In the genomic region with DNA sequence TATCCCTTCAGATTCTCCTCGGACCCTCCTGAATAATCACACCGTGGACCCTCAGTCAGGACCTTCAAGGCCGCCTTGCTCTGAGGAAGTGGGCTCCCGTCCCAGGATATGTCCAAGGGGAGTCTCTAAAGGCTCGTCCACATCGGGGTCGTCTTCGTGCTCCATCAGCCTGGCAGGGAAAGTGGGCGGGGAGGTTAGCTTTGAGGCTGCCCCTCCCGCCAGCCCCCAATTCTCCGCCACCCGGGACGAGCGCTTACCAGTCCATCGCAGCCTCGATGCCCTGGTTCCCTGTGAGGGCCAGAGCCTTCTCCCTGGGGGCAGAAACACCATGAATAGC, we compare ENCODE assay signal across 1 cellular context.
TF ChIP-seq lines count a peak whose summit lies in the region.

No MANE protein-coding gene starts in this region.

TF ChIP-seq in HCT116, 20 proteins besides CTCF, POLR2A, EP300 and RAD21 (continued from another document):
- TF ChIP-seq, protein P1, sequence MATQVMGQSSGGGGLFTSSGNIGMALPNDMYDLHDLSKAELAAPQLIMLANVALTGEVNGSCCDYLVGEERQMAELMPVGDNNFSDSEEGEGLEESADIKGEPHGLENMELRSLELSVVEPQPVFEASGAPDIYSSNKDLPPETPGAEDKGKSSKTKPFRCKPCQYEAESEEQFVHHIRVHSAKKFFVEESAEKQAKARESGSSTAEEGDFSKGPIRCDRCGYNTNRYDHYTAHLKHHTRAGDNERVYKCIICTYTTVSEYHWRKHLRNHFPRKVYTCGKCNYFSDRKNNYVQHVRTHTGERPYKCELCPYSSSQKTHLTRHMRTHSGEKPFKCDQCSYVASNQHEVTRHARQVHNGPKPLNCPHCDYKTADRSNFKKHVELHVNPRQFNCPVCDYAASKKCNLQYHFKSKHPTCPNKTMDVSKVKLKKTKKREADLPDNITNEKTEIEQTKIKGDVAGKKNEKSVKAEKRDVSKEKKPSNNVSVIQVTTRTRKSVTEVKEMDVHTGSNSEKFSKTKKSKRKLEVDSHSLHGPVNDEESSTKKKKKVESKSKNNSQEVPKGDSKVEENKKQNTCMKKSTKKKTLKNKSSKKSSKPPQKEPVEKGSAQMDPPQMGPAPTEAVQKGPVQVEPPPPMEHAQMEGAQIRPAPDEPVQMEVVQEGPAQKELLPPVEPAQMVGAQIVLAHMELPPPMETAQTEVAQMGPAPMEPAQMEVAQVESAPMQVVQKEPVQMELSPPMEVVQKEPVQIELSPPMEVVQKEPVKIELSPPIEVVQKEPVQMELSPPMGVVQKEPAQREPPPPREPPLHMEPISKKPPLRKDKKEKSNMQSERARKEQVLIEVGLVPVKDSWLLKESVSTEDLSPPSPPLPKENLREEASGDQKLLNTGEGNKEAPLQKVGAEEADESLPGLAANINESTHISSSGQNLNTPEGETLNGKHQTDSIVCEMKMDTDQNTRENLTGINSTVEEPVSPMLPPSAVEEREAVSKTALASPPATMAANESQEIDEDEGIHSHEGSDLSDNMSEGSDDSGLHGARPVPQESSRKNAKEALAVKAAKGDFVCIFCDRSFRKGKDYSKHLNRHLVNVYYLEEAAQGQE (IDR thresholded peaks at IDR 0.05; ENCODE audit: low read depth): no peak
- TF ChIP-seq CEBPB (IDR thresholded peaks at IDR 0.05; ENCODE audit: low read depth) (no peak), SIN3A (IDR thresholded peaks at IDR 0.05; ENCODE audit: low read depth) (no peak), YY1 (IDR thresholded peaks at IDR 0.05; ENCODE audit: extremely low read depth, insufficient replicate concordance, low read depth, low read length) (no peak)
